Comparison of ENCODE assay signal across 9 cellular contexts in the genomic region with DNA sequence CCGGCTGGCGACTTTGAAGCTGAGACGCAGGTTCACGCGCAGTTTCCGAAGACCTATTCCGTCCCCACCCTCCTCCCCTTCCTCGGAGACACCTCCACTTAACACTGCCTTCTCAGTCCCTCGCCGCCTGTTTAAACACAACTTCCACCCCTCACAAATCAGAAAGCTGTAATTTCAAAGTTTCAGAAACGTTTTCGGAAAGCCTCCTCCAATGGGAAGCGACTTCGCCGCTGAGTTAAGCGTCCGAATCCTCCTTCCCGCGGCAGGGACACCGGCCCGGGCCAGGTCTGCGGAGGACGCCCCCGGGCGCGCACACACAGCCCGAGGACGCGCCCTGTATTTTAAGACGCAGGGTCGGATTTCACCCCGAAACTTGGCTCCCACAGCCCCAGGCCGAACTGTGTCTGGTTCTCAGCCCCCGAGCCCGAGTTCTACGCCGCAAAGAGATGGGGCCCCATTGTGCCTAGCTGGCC. TPM values are rescaled to one million over a fixed set of nuclear protein-coding genes. Genes with fewer than 3 reads are reported as not detected.
DNase-seq lines count a peak whose midpoint lies in the region; ATAC-seq, FAIRE-seq and TF ChIP-seq lines count a peak whose summit lies in the region.
"Had no signal": no experiment of that assay in that cellular context is flagged by ENCODE, and none has a peak within 500 bp of the region (broad histone marks: within the 10 kb centered on the region; RNA-seq: fewer than 3 reads in every experiment).

No MANE protein-coding gene starts in this region.

- H3K36me3 ChIP-seq in DND-41 (ENCODE audit: insufficient read depth, low read length) (no peaks in the 10 kb centered on the region), heart left ventricle (no peaks in the 10 kb centered on the region), pancreas (no peaks in the 10 kb centered on the region)

- TF ChIP-seq CTCF in DND-41 (IDR thresholded peaks at IDR 0.05; ENCODE audit: borderline replicate concordance, extremely low read depth, low read length, poor library complexity, severe bottlenecking) (no peak), heart left ventricle (IDR thresholded peaks at IDR 0.05) (no peak), pancreas (IDR thresholded peaks at IDR 0.05) (no peak), RWPE1 (conservative IDR thresholded peaks at IDR 0.05; ENCODE audit: low read depth) (no peak)

- H3K27ac ChIP-seq in DND-41 (ENCODE audit: low read length) = no peak overlapping the region
- no peak overlapping the region for H3K27ac ChIP-seq in heart left ventricle
- peak overlapping the region in 1 of 4 donors; percentile 63 for H3K27ac ChIP-seq in pancreas
- no peak overlapping the region for H3K27ac ChIP-seq in RWPE1

- no peak for FAIRE-seq in pancreas (lab: Jason Lieb, UNC)
- FAIRE-seq: colon had no signal

- POLR2A ChIA-PET in RWPE1 (lab: Yijun Ruan, JAX; ENCODE audit: low non-redundant PET) = no interaction called here

- no peaks in the 10 kb centered on the region for H4K20me1 ChIP-seq in DND-41 (ENCODE audit: insufficient read depth, low read length)

- peak overlapping the region; percentile 71 for H3K4me2 ChIP-seq in DND-41 (ENCODE audit: insufficient read depth, low read length)

- peaks cover 6% of the 10 kb centered on the region; the same call in 1 of the 2 replicates for H3K4me1 ChIP-seq in DND-41 (ENCODE audit: insufficient read depth, low read length)
- H3K4me1 ChIP-seq in heart left ventricle = peaks cover 0 to 29% (median 8%) of the 10 kb centered on the region in 12 donors
- peaks cover 0 to 4% (median 0%) of the 10 kb centered on the region in 3 donors for H3K4me1 ChIP-seq in pancreas

- CTCF ChIA-PET in RWPE1 (lab: Yijun Ruan, JAX) = no interaction called here

- 0 out of 3 replicates have a peak, but pooled peaks have one; percentile 23 for ATAC-seq in DND-41 (ENCODE audit: insufficient read depth, low read depth)
- ATAC-seq in HG02852 (IDR thresholded peaks at IDR 0.05; ENCODE audit: unreplicated experiment) = peak; percentile 39
- peak in 3 of 4 donors; percentile 31 to 52 (median 41) for ATAC-seq in heart left ventricle
- peak; percentile 32 to 62 (median 52) for ATAC-seq in pancreas

- 1% methylated on average over 20 to 37 of the region's 37 CpGs for whole genome bisulfite sequencing in heart left ventricle, 4 donors
- 1% methylated on average over 37 of the region's 37 CpGs for WGBS in pancreas, 2 donors

- H3K79me2 ChIP-seq in DND-41 (ENCODE audit: insufficient read depth, low read length) = no peaks in the 10 kb centered on the region

- intact Hi-C loops in heart left ventricle (cut with DNase I) (no loop called here), pancreas (cut with DNase I) (no loop called here)

- H3K27me3 ChIP-seq in DND-41 (ENCODE audit: insufficient read depth, low read length, poor library complexity) (peaks cover 22% of the 10 kb centered on the region), heart left ventricle (peaks cover 0 to 46% (median 28%) of the 10 kb centered on the region in 9 donors), pancreas (no peaks in the 10 kb centered on the region)

- H3K4me3 ChIP-seq in DND-41 (ENCODE audit: low read depth in 1 of 2, low read length in 2 of 2) (peak overlapping the region in 1 of 2 experiments; percentile 53; a peak in 2 of 4 replicates), heart left ventricle (peak overlapping the region; percentile 22 to 61 (median 52)), pancreas (peak overlapping the region; percentile 38 to 70 (median 51))

- DNase-seq in DND-41 (no peak), heart left ventricle (peak in 2 of 5 donors; percentile 17 to 20), pancreas (peak; percentile 6 to 63 (median 24)), RWPE1 (ENCODE audit: low spot score) (no peak), hepatic stellate cell (ENCODE audit: low spot score) (no peak), epidermal melanocyte (ENCODE audit: insufficient read length, low spot score) (no peak)
- peak; percentile 47 for DNase-seq in activated CD8-positive, alpha-beta memory T cell treated with anti-CD3 and anti-CD28 coated beads, Interleukin-2, amount 50 U/mL, for 4 hours

- peak overlapping the region; percentile 54 for H2AFZ ChIP-seq in DND-41 (ENCODE audit: low read depth, low read length)

- H3K9me3 ChIP-seq in DND-41 (ENCODE audit: insufficient read depth, low read length, severe bottlenecking) (no peaks in the 10 kb centered on the region), heart left ventricle (no peaks in the 10 kb centered on the region), pancreas (no peaks in the 10 kb centered on the region)

- TF ChIP-seq POLR2A in heart left ventricle (IDR thresholded peaks at IDR 0.05) = no peak

- peak overlapping the region; percentile 42 for H3K9ac ChIP-seq in DND-41 (ENCODE audit: low read depth, low read length)

RNA-seq across cellular contexts. Expression of gene LRRN1, which starts 0.6 kb away (rescaled TPM):
- 1 to 10 TPM in 1 of 9 donors, under 1 TPM in 6, not detected in 2; 0.11 to 3.0 (median 0.22) TPM for total RNA-seq in heart left ventricle
- polyA plus RNA-seq in heart left ventricle = under 1 TPM in 1 of 2 donors, not detected in 1; 0.07 TPM
- total RNA-seq in pancreas = 10 to 100 TPM in 1 of 6 donors, 1 to 10 TPM in 5; 1.6 to 11.0 (median 2.9) TPM
- 1 to 10 TPM in 1 of 2 donors, under 1 TPM in 1; 0.99 to 1.7 TPM for polyA plus RNA-seq in pancreas

Comparison
In these comparisons a context has a peak if more than half of its experiments do, and no peak if none do; other contexts are left out.
1. DNase-seq: peak in activated CD8-positive, alpha-beta memory T cell treated with anti-CD3 and anti-CD28 coated beads, Interleukin-2, amount 50 U/mL, for 4 hours (single experiment) and pancreas (6 of 6); none in DND-41 (single experiment), RWPE1 (single experiment), hepatic stellate cell (single experiment) and epidermal melanocyte (single experiment).
2. Peak in every context shown above with its lines, with median percentiles within 50 percentile points of each other: ATAC-seq.